Comparison of ENCODE assay signal across 8 cellular contexts in genomic region chr9:35814106-35814840, GRCh38. TPM values are rescaled to one million over a fixed set of nuclear protein-coding genes. Genes with fewer than 3 reads are reported as not detected.
A peak's percentile ranks its signal among the peaks of the same experiment; 100 is the strongest.
DNase-seq lines count a peak whose midpoint lies in the region; ATAC-seq, FAIRE-seq and TF ChIP-seq lines count a peak whose summit lies in the region.

No MANE protein-coding gene starts in this region.

- peaks cover 41% of the 10 kb centered on the region for H3K4me1 Mint-ChIP-seq in activated T-cell treated with anti-CD3 and anti-CD28 coated beads, Interleukin-2, amount 50 U/mL, for 24 hours (ENCODE audit: low read depth)
- peaks cover 28 to 49% (median 31%) of the 10 kb centered on the region in 3 donors for H3K4me1 Mint-ChIP-seq in naive B cell

- peak overlapping the region; percentile 91 for H3K4me3 Mint-ChIP-seq in activated T-cell treated with anti-CD3 and anti-CD28 coated beads, Interleukin-2, amount 50 U/mL, for 24 hours
- H3K4me3 Mint-ChIP-seq in naive B cell, result peak overlapping the region; percentile 90 to 98 (median 95)

- H3K9me3 Mint-ChIP-seq in activated T-cell treated with anti-CD3 and anti-CD28 coated beads, Interleukin-2, amount 50 U/mL, for 24 hours, result no peaks in the 10 kb centered on the region
- H3K9me3 Mint-ChIP-seq in naive B cell, result no peaks in the 10 kb centered on the region

- DNase-seq in AG09309 (ENCODE audit: low read depth) (no peak), GM12864 (ENCODE audit: low read depth) (no peak), NAMALWA (ENCODE audit: low spot score) (peak; percentile 82), fibroblast of the aortic adventitia (ENCODE audit: low read depth) (peak; percentile 50), naive B cell (no peak), urothelium cell line (ENCODE audit: low spot score) (peak; percentile 76)
- no peak for DNase-seq in activated T-cell treated with anti-CD3 and anti-CD28 coated beads, Interleukin-2, amount 50 U/mL, for 24 hours

- FAIRE-seq in urothelium cell line (lab: Jason Lieb, UNC), result no peak

- H3K27me3 Mint-ChIP-seq in activated T-cell treated with anti-CD3 and anti-CD28 coated beads, Interleukin-2, amount 50 U/mL, for 24 hours, result no peaks in the 10 kb centered on the region
- H3K27me3 Mint-ChIP-seq in naive B cell, result peaks cover 0 to 5% (median 0%) of the 10 kb centered on the region in 3 donors

- ATAC-seq in HG02678 (IDR thresholded peaks at IDR 0.05; ENCODE audit: unreplicated experiment) (peak; percentile 17), naive B cell (ENCODE audit: low read depth in 2 of 2) (peak; percentile 0 to 3)

- TF ChIP-seq CTCF in AG09309 (IDR thresholded peaks at IDR 0.05; ENCODE audit: control insufficient read depth, insufficient read depth, low read depth, low read length, missing control alignments), result peak; percentile 45
- peak; percentile 39 for TF ChIP-seq CTCF in GM12864 (IDR thresholded peaks at IDR 0.05; ENCODE audit: low read depth, low read length, missing control alignments)
- TF ChIP-seq CTCF in fibroblast of the aortic adventitia (IDR thresholded peaks at IDR 0.05; ENCODE audit: insufficient read depth, low read length), result peak; percentile 40

- peaks cover 22% of the 10 kb centered on the region for H3K36me3 Mint-ChIP-seq in activated T-cell treated with anti-CD3 and anti-CD28 coated beads, Interleukin-2, amount 50 U/mL, for 24 hours (ENCODE audit: low read depth)
- peaks cover 0 to 6% of the 10 kb centered on the region in 2 donors for H3K36me3 Mint-ChIP-seq in naive B cell

- H3K4me3 ChIP-seq in AG09309 (ENCODE audit: control insufficient read depth, low read depth, low read length) (peak overlapping the region; percentile 81), GM12864 (ENCODE audit: low read depth, low read length) (peak overlapping the region; percentile 97), fibroblast of the aortic adventitia (ENCODE audit: low read depth, low read length) (peak overlapping the region; percentile 82)

- H3K27ac Mint-ChIP-seq in activated T-cell treated with anti-CD3 and anti-CD28 coated beads, Interleukin-2, amount 50 U/mL, for 24 hours, result peak overlapping the region; percentile 98
- peak overlapping the region; percentile 60 to 99 (median 78) for H3K27ac Mint-ChIP-seq in naive B cell

RNA-seq across cellular contexts. Expression of gene HINT2, which starts 0.6 kb away (rescaled TPM):
- 24.9 and 32.6 TPM in 2 replicates for total RNA-seq in fibroblast of the aortic adventitia (ENCODE audit: low replicate concordance)
- polyA plus RNA-seq in naive B cell (ENCODE audit: low read depth in 6 of 6), result 100 to 1,000 TPM in 1 of 6 donors, 10 to 100 TPM in 5; 69.4 to 109 (median 79.0) TPM

RNA-seq across cellular contexts. Expression of gene SPAG8, which starts 2.2 kb away (rescaled TPM):
- 0.81 and 3.3 TPM in 2 replicates for total RNA-seq in fibroblast of the aortic adventitia (ENCODE audit: low replicate concordance)
- 1 to 10 TPM in 5 of 6 donors, not detected in 1; 1.2 to 1.7 (median 1.5) TPM for polyA plus RNA-seq in naive B cell (ENCODE audit: low read depth in 6 of 6)

RNA-seq across cellular contexts. Expression of gene FAM221B, which starts 14.3 kb away (rescaled TPM):
- total RNA-seq in fibroblast of the aortic adventitia (ENCODE audit: low replicate concordance), result not detected in 2 replicates
- polyA plus RNA-seq in naive B cell (ENCODE audit: low read depth in 6 of 6), result not detected

RNA-seq across cellular contexts. Expression of gene TMEM8B, which starts 14.8 kb away (rescaled TPM):
- 1.9 and 2.8 TPM in 2 replicates for total RNA-seq in fibroblast of the aortic adventitia (ENCODE audit: low replicate concordance)
- 1 to 10 TPM; 1.7 to 3.3 (median 2.3) TPM for polyA plus RNA-seq in naive B cell (ENCODE audit: low read depth in 6 of 6)

RNA-seq across cellular contexts. Expression of gene NPR2, which starts 22.9 kb away (rescaled TPM):
- 17.1 and 21.4 TPM in 2 replicates for total RNA-seq in fibroblast of the aortic adventitia (ENCODE audit: low replicate concordance)
- 1 to 10 TPM in 1 of 6 donors, under 1 TPM in 2, not detected in 3; 0.70 to 1.4 (median 0.72) TPM for polyA plus RNA-seq in naive B cell (ENCODE audit: low read depth in 6 of 6)

Comparison
In these comparisons a context has a peak if more than half of its experiments do, and no peak if none do; other contexts are left out.
1. DNase-seq: peak in NAMALWA (single experiment), fibroblast of the aortic adventitia (single experiment) and urothelium cell line (single experiment); none in AG09309 (single experiment), GM12864 (single experiment), activated T-cell treated with anti-CD3 and anti-CD28 coated beads, Interleukin-2, amount 50 U/mL, for 24 hours (single experiment) and naive B cell (single experiment).
2. Peak in every context shown above with its lines, with median percentiles within 50 percentile points of each other: H3K4me3 ChIP-seq and CTCF ChIP-seq.